ENCODE assay signal across 8 cellular contexts in the genomic region with DNA sequence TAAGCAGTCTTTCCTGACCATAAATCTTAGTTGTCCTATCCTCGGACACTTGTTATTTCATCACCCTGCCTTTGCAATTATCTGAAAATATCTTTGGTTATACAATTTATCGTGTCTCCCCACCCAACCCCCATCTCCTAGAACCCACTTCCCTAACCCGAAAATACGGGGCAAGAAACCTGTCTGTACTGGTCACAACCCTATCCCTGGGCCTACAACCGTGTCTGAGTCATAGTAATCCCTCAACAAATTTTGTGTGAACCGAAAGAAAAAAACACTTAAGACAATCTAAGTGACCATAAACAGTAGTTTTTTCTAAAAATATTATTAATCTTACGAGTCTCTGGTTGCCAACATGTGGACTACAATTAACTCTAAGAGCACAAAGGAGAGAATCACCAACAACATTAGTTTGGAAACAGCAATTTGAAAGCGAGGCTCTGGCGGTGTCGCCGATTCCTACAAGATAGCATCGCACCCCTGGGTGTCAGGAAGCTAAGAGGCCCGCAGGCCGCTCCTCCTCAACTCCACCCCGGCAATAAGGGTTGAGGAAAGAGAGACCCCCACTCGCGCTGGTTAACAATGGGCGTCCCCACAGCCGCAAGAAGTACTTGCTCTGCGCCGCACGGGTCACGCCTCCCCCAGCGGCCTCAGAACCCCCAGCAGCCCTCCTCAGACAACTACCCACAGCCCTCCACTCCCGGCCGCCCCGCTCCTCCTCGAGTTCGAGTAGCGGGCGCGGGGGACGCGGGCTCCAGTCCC. TPM values are rescaled to one million over a fixed set of nuclear protein-coding genes. Genes with fewer than 3 reads are reported as not detected.
DNase-seq lines count a peak whose midpoint lies in the region; ATAC-seq and TF ChIP-seq lines count a peak whose summit lies in the region.
"Not testable (repeated sequence)": the region's sequence is repeated elsewhere in the genome, so short reads cannot be mapped to it uniquely, and the experiment has no call there.

No MANE protein-coding gene starts in this region.

- TF ChIP-seq CTCF in GM12865 (IDR thresholded peaks at IDR 0.05; ENCODE audit: insufficient read depth, low read depth, low read length, missing control alignments); H9 (conservative IDR thresholded peaks at IDR 0.05); breast epithelium (IDR thresholded peaks at IDR 0.05); thoracic aorta (IDR thresholded peaks at IDR 0.05): not testable (repeated sequence)

- not testable (repeated sequence) for H3K4me2 ChIP-seq in H9 (ENCODE audit: insufficient read depth, insufficient read length, low read length)

- H3K4ac ChIP-seq in H9 (ENCODE audit: low read depth, low read length) = not testable (repeated sequence)

- H2BK120ac ChIP-seq in H9 (ENCODE audit: low read depth, low read length, poor library complexity, severe bottlenecking) = not testable (repeated sequence)

- H3K23me2 ChIP-seq in H9 (ENCODE audit: insufficient read length, low read depth, low read length, poor library complexity, severe bottlenecking) = not testable (repeated sequence)

- not testable (repeated sequence) for H3K18ac ChIP-seq in H9 (ENCODE audit: insufficient read length, low read depth, low read length)

- not testable (repeated sequence) for H4K20me1 ChIP-seq in H9 (ENCODE audit: control insufficient read depth, insufficient read depth, insufficient read length)

- intact Hi-C loops in breast epithelium (cut with DNase I; ENCODE audit: low total_unique reads); left cardiac atrium (cut with DNase I): not testable (repeated sequence)

- not testable (repeated sequence) for H2BK15ac ChIP-seq in H9 (ENCODE audit: low read depth, low read length)

- H2AFZ ChIP-seq in H9 (ENCODE audit: low read length) = not testable (repeated sequence)

- not testable (repeated sequence) for H3K14ac ChIP-seq in H9 (ENCODE audit: insufficient read depth, low read length)

- H3K4me1 ChIP-seq in H9 (ENCODE audit: insufficient read depth, low read length); HUES48 (ENCODE audit: control insufficient read depth, insufficient read depth, low read length); breast epithelium; thoracic aorta (ENCODE audit: control insufficient read depth in 1 of 2, low read depth in 2 of 2): not testable (repeated sequence)

- not testable (repeated sequence) for H4K8ac ChIP-seq in H9 (replicated peaks; ENCODE audit: insufficient read length, low read depth, low read length)

- not testable (repeated sequence) for H2BK5ac ChIP-seq in H9 (ENCODE audit: insufficient read length, low read length)

- not testable (repeated sequence) for H3T11ph ChIP-seq in H9 (ENCODE audit: low read length)

- DNase-seq in GM12865 (ENCODE audit: low read depth); H9; breast epithelium (ENCODE audit: low spot score in 2 of 2); left cardiac atrium; natural killer cell treated with Interleukin-12 subunit alpha and Interleukin-12 subunit beta and Interleukin-15 and Interleukin-18, amount 100 ng/mL, for 72 hours (ENCODE audit: low spot score); thoracic aorta (ENCODE audit: low spot score): not testable (repeated sequence)
- peak; percentile 0 for DNase-seq in T-helper 9 cell

- H3K4me3 Mint-ChIP-seq in H9 = peak overlapping the region; percentile 87 to 97
- H3K4me3 Mint-ChIP-seq in natural killer cell treated with Interleukin-12 subunit alpha and Interleukin-12 subunit beta and Interleukin-15 and Interleukin-18, amount 100 ng/mL, for 72 hours = peak overlapping the region; percentile 95

- not testable (repeated sequence) for H2BK20ac ChIP-seq in H9 (ENCODE audit: low read depth, low read length, poor library complexity, severe bottlenecking)

- not testable (repeated sequence) for H4K5ac ChIP-seq in H9 (ENCODE audit: insufficient read length, low read depth, low read length)

- H4K91ac ChIP-seq in H9 (ENCODE audit: insufficient read length, low read depth, low read length) = not testable (repeated sequence)

- H3K36me3 ChIP-seq in HUES48 (ENCODE audit: control insufficient read depth, insufficient read depth, low read length); breast epithelium; thoracic aorta: not testable (repeated sequence)

- H2BK12ac ChIP-seq in H9 (ENCODE audit: insufficient read length, low read depth, low read length) = not testable (repeated sequence)

- not testable (repeated sequence) for H3K56ac ChIP-seq in H9 (ENCODE audit: insufficient read length, low read depth, low read length)

- H3K27me3 Mint-ChIP-seq in H9 (ENCODE audit: low read depth); natural killer cell treated with Interleukin-12 subunit alpha and Interleukin-12 subunit beta and Interleukin-15 and Interleukin-18, amount 100 ng/mL, for 72 hours: not testable (repeated sequence)

- not testable (repeated sequence) for H3K79me2 ChIP-seq in H9 (ENCODE audit: insufficient read depth, low read length)

- not testable (repeated sequence) for H3K27ac ChIP-seq in H9 (ENCODE audit: insufficient read length, low read depth, low read length)
- H3K27ac ChIP-seq in HUES48 (ENCODE audit: low read depth, low read length) (peak overlapping the region; percentile 71), breast epithelium (peak overlapping the region; percentile 83 to 87), thoracic aorta (peak overlapping the region; percentile 71 to 73)

- H3K4me3 ChIP-seq in GM12865 (ENCODE audit: low read depth, low read length) (peak overlapping the region; percentile 36), HUES48 (ENCODE audit: low read depth, low read length) (peak overlapping the region; percentile 72), breast epithelium (peak overlapping the region; percentile 63 to 94 (median 70)), thoracic aorta (peak overlapping the region; percentile 87)

- H3K9me3 Mint-ChIP-seq in H9; natural killer cell treated with Interleukin-12 subunit alpha and Interleukin-12 subunit beta and Interleukin-15 and Interleukin-18, amount 100 ng/mL, for 72 hours: not testable (repeated sequence)

- not testable (repeated sequence) for TF ChIP-seq POLR2A in breast epithelium (IDR thresholded peaks at IDR 0.05)

- peak; percentile 72 to 74 for ATAC-seq in left cardiac atrium
- ATAC-seq in natural killer cell treated with Interleukin-12 subunit alpha and Interleukin-12 subunit beta and Interleukin-15 and Interleukin-18, amount 100 ng/mL, for 72 hours = peak in 1 of 2 donors; percentile 64
- ATAC-seq in thoracic aorta (ENCODE audit: insufficient number of reproducible peaks, low FRiP score, low read depth) = not testable (repeated sequence)

- not testable (repeated sequence) for H3K27me3 ChIP-seq in H9 (ENCODE audit: insufficient read depth, low read length); HUES48 (ENCODE audit: control insufficient read depth, insufficient read depth, low read length); breast epithelium; thoracic aorta (replicated peaks; ENCODE audit: insufficient read depth)

- H3K4me1 Mint-ChIP-seq in H9 = peaks cover 14 to 26% of the 10 kb centered on the region in 2 experiments
- H3K4me1 Mint-ChIP-seq in natural killer cell treated with Interleukin-12 subunit alpha and Interleukin-12 subunit beta and Interleukin-15 and Interleukin-18, amount 100 ng/mL, for 72 hours (ENCODE audit: low read depth in 2 of 2) = peaks cover 9 to 18% of the 10 kb centered on the region in 2 donors

- WGBS in H9 (ENCODE audit: extremely low coverage, insufficient read length, low lambda C conversion rate) = no CpG with 5 or more reads among the region's 34 CpGs

- peaks cover 2 to 17% (median 11%) of the 10 kb centered on the region in 3 experiments; a peak in 5 of 7 replicates for H3K36me3 Mint-ChIP-seq in H9 (ENCODE audit: insufficient read depth in 1 of 3, low read depth in 3 of 3)
- H3K36me3 Mint-ChIP-seq in natural killer cell treated with Interleukin-12 subunit alpha and Interleukin-12 subunit beta and Interleukin-15 and Interleukin-18, amount 100 ng/mL, for 72 hours = peaks cover 11% of the 10 kb centered on the region

- not testable (repeated sequence) for H3K9ac ChIP-seq in H9 (ENCODE audit: extremely low read depth, insufficient read length, low read length)
- peak overlapping the region; percentile 84; the same call in 1 of the 2 replicates for H3K9ac ChIP-seq in HUES48 (ENCODE audit: low read depth, low read length)

- not testable (repeated sequence) for H3K79me1 ChIP-seq in H9 (ENCODE audit: insufficient read depth, low read depth, low read length, poor library complexity, severe bottlenecking)

- H3K27ac Mint-ChIP-seq in H9 = not testable (repeated sequence)
- peak overlapping the region; percentile 83 to 88 for H3K27ac Mint-ChIP-seq in natural killer cell treated with Interleukin-12 subunit alpha and Interleukin-12 subunit beta and Interleukin-15 and Interleukin-18, amount 100 ng/mL, for 72 hours

- not testable (repeated sequence) for H2AK5ac ChIP-seq in H9 (ENCODE audit: insufficient read length, low read length)

- H3K9me3 ChIP-seq in H9 (ENCODE audit: control insufficient read depth, low read depth, low read length); HUES48 (ENCODE audit: control insufficient read depth, insufficient read depth, low read length); breast epithelium; thoracic aorta: not testable (repeated sequence)

- H3K23ac ChIP-seq in H9 (ENCODE audit: insufficient read length, low read depth, low read length) = not testable (repeated sequence)

RNA-seq across cellular contexts. Expression of gene TVP23C, which starts 0.5 kb away (rescaled TPM):
- total RNA-seq in H9 (2021) = 11.5 and 16.9 TPM in 2 replicates
- total RNA-seq in breast epithelium = 10 to 100 TPM; 11.8 to 38.6 (median 37.4) TPM
- total RNA-seq in left cardiac atrium = 10 to 100 TPM in 1 of 2 donors, 1 to 10 TPM in 1; 5.7 to 10.6 TPM
- 10 to 100 TPM; 26.9 to 55.9 TPM for total RNA-seq in natural killer cell treated with Interleukin-12 subunit alpha and Interleukin-12 subunit beta and Interleukin-15 and Interleukin-18, amount 100 ng/mL, for 72 hours
- 10 to 100 TPM; 27.1 to 52.5 TPM for total RNA-seq in thoracic aorta

RNA-seq across cellular contexts. Expression of gene FBXW10B, which starts 56.7 kb away (rescaled TPM):
- not detected in 2 replicates for total RNA-seq in H9 (2021)
- total RNA-seq in breast epithelium = 1 to 10 TPM in 1 of 3 donors, under 1 TPM in 1, not detected in 1; 0.48 to 4.9 TPM
- total RNA-seq in left cardiac atrium = under 1 TPM; 0.16 to 0.56 TPM
- 1 to 10 TPM; 2.0 TPM for total RNA-seq in natural killer cell treated with Interleukin-12 subunit alpha and Interleukin-12 subunit beta and Interleukin-15 and Interleukin-18, amount 100 ng/mL, for 72 hours
- under 1 TPM in 1 of 2 donors, not detected in 1; 0.35 TPM for total RNA-seq in thoracic aorta

Comparison
In these comparisons a context has a peak if more than half of its experiments do, and no peak if none do; other contexts are left out.
1. H3K4me3 ChIP-seq: peak in every context shown above with its lines; median percentile 87 in thoracic aorta; 72 in HUES48; 70 in breast epithelium; 36 in GM12865.